2 cellular contexts compared by ENCODE assay signal in the genomic region with DNA sequence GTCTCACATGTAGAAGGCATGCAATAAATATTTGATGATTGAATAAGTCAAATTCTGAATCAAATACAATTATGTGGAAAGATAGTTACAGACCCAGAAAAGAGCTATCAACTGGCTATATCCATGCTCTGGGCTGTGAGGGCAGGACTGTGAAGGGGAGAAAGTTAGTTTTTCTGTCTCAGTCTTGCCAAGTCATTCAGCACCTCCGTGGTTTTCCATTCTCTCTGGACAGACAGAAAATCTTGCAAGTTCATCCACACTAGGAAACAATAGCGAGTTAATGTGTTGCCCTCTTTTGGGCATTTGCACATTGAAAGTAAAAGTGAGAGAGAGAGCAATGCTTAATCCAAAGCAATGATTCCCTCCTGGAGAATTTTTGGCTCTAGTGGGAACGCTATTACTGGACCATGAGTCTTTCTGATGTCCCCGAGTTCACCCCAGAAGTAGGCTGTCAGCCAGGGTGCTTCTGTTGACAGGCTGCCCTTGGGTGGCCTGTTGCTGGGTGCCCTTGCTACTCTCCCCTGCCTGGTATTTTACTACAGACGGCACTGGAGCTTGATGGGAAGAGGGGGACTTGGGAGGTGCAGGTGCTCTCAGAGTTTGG.
TF ChIP-seq lines count a peak whose summit lies in the region.

No MANE protein-coding gene starts in this region.

TF ChIP-seq in SK-N-SH treated with all-trans-retinoic acid at 6 μM for 48 hours, 23 proteins besides CTCF, POLR2A, EP300 and RAD21:
- TF ChIP-seq OSR1 (CRISPR knock-in tag; IDR thresholded peaks at IDR 0.05) (no peak), ISL1 (CRISPR knock-in tag; IDR thresholded peaks at IDR 0.05) (0 out of 2 replicates have a peak, but pooled peaks have one; percentile 5)

TF ChIP-seq in SK-N-SH, 30 proteins besides CTCF, POLR2A, EP300 and RAD21:
- TF ChIP-seq, protein P1, sequence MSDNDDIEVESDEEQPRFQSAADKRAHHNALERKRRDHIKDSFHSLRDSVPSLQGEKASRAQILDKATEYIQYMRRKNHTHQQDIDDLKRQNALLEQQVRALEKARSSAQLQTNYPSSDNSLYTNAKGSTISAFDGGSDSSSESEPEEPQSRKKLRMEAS (IDR thresholded peaks at IDR 0.05; ENCODE audit: low read depth), result no peak
- no peak for TF ChIP-seq TCF12 (IDR thresholded peaks at IDR 0.05)
- no peak for TF ChIP-seq RCOR1 (IDR thresholded peaks at IDR 0.05; ENCODE audit: low read length)
- TF ChIP-seq, protein P2, sequence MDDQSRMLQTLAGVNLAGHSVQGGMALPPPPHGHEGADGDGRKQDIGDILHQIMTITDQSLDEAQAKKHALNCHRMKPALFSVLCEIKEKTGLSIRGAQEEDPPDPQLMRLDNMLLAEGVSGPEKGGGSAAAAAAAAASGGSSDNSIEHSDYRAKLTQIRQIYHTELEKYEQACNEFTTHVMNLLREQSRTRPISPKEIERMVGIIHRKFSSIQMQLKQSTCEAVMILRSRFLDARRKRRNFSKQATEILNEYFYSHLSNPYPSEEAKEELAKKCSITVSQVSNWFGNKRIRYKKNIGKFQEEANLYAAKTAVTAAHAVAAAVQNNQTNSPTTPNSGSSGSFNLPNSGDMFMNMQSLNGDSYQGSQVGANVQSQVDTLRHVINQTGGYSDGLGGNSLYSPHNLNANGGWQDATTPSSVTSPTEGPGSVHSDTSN (IDR thresholded peaks at IDR 0.05), result no peak
- no peak for TF ChIP-seq EZH2phosphoT487 (IDR thresholded peaks at IDR 0.05; ENCODE audit: borderline replicate concordance, low read depth)
- no peak for TF ChIP-seq MEF2A (IDR thresholded peaks at IDR 0.05; ENCODE audit: borderline replicate concordance, low read depth)
- TF ChIP-seq FOSL2 (IDR thresholded peaks at IDR 0.05; ENCODE audit: borderline replicate concordance, low read depth), result no peak
- TF ChIP-seq NFIC (IDR thresholded peaks at IDR 0.05; ENCODE audit: borderline replicate concordance), result no peak
- TF ChIP-seq REST (IDR thresholded peaks at IDR 0.05; ENCODE audit: low read depth, low read length), result no peak
